1 cellular context compared by ENCODE assay signal in the genomic region with DNA sequence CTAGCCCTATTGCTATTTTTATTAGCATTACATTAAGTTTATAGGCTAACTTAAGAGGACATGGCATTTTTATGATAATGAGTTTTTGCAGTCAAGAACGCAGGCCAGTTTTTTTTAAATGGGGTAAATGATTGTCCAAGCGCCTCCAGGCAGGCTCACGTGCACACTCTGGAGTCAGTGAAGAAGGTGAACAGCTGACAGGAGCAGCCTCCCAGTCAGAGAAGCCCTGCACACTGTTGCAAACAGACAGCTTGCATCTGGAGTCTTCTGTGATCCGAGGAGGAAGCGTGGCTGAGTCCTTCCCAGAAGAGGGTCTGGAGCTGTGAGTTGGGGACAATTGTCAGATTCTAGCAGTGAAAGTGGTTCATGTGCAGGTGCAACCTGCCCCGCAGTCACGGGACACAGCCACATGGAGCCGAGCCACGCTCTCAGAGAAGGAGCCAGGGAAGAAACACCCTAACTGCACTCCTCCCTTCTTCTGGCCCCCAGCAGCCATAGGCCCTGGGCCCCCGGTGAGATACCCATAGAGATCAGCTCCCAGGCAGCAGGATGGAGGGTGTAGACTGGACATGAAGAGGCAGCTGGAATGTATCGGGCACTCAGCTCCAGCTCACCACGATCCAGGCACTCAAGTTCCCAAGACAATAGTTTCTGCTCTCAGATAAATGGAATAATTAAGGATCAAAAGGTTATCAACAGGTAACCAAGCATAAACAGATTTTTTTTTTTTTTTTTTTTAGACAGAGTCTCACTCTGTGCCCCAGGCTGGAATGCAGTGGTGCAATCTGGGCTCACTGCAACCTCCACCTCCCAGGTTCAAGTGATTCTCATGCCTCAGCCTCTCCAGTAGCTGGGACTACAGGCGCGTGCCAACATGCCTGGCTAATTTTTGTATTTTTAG.
TF ChIP-seq lines count a peak whose summit lies in the region.

No MANE protein-coding gene starts in this region.

TF ChIP-seq in HEK293, 187 proteins besides CTCF, POLR2A, EP300 and RAD21 (continued from another document and continues in another):
- TF ChIP-seq, protein P1, sequence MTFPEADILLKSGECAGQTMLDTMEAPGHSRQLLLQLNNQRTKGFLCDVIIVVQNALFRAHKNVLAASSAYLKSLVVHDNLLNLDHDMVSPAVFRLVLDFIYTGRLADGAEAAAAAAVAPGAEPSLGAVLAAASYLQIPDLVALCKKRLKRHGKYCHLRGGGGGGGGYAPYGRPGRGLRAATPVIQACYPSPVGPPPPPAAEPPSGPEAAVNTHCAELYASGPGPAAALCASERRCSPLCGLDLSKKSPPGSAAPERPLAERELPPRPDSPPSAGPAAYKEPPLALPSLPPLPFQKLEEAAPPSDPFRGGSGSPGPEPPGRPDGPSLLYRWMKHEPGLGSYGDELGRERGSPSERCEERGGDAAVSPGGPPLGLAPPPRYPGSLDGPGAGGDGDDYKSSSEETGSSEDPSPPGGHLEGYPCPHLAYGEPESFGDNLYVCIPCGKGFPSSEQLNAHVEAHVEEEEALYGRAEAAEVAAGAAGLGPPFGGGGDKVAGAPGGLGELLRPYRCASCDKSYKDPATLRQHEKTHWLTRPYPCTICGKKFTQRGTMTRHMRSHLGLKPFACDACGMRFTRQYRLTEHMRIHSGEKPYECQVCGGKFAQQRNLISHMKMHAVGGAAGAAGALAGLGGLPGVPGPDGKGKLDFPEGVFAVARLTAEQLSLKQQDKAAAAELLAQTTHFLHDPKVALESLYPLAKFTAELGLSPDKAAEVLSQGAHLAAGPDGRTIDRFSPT (tag by site-specific recombination; IDR thresholded peaks at IDR 0.05) = 0 out of 2 replicates have a peak, but pooled peaks have one; percentile 17
- TF ChIP-seq ZNF677 (tag by site-specific recombination; IDR thresholded peaks at IDR 0.05) = no peak
- no peak for TF ChIP-seq ZNF140 (tag by site-specific recombination; IDR thresholded peaks at IDR 0.05)
- no peak for TF ChIP-seq OVOL3 (tag by site-specific recombination; IDR thresholded peaks at IDR 0.05)
- TF ChIP-seq ZSCAN16 (tag by site-specific recombination; IDR thresholded peaks at IDR 0.05) = no peak
- TF ChIP-seq, protein P2, sequence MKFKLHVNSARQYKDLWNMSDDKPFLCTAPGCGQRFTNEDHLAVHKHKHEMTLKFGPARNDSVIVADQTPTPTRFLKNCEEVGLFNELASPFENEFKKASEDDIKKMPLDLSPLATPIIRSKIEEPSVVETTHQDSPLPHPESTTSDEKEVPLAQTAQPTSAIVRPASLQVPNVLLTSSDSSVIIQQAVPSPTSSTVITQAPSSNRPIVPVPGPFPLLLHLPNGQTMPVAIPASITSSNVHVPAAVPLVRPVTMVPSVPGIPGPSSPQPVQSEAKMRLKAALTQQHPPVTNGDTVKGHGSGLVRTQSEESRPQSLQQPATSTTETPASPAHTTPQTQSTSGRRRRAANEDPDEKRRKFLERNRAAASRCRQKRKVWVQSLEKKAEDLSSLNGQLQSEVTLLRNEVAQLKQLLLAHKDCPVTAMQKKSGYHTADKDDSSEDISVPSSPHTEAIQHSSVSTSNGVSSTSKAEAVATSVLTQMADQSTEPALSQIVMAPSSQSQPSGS (tag by site-specific recombination; IDR thresholded peaks at IDR 0.05; ENCODE audit: low read depth) = no peak
- TF ChIP-seq ZNF112 (tag by site-specific recombination; IDR thresholded peaks at IDR 0.05) = no peak
- peak; percentile 23; the same call in 1 of the 2 replicates for TF ChIP-seq GLIS2 (tag by site-specific recombination; IDR thresholded peaks at IDR 0.05)
- no peak for TF ChIP-seq ZNF626 (tag by site-specific recombination; IDR thresholded peaks at IDR 0.05)
- TF ChIP-seq ZNF292 (tag by site-specific recombination; IDR thresholded peaks at IDR 0.05; ENCODE audit: borderline replicate concordance, low read depth) = no peak
- no peak for TF ChIP-seq ZNF239 (tag by site-specific recombination; IDR thresholded peaks at IDR 0.05)
- no peak for TF ChIP-seq ZNF658 (tag by site-specific recombination; IDR thresholded peaks at IDR 0.05)
- TF ChIP-seq, protein P3, sequence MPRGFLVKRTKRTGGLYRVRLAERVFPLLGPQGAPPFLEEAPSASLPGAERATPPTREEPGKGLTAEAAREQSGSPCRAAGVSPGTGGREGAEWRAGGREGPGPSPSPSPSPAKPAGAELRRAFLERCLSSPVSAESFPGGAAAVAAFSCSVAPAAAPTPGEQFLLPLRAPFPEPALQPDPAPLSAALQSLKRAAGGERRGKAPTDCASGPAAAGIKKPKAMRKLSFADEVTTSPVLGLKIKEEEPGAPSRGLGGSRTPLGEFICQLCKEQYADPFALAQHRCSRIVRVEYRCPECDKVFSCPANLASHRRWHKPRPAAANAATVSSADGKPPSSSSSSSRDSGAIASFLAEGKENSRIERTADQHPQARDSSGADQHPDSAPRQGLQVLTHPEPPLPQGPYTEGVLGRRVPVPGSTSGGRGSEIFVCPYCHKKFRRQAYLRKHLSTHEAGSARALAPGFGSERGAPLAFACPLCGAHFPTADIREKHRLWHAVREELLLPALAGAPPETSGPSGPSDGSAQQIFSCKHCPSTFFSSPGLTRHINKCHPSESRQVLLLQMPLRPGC (tag by site-specific recombination; IDR thresholded peaks at IDR 0.05) = no peak
- TF ChIP-seq ZNF121 (tag by site-specific recombination; IDR thresholded peaks at IDR 0.05) = no peak
- TF ChIP-seq, protein P4, sequence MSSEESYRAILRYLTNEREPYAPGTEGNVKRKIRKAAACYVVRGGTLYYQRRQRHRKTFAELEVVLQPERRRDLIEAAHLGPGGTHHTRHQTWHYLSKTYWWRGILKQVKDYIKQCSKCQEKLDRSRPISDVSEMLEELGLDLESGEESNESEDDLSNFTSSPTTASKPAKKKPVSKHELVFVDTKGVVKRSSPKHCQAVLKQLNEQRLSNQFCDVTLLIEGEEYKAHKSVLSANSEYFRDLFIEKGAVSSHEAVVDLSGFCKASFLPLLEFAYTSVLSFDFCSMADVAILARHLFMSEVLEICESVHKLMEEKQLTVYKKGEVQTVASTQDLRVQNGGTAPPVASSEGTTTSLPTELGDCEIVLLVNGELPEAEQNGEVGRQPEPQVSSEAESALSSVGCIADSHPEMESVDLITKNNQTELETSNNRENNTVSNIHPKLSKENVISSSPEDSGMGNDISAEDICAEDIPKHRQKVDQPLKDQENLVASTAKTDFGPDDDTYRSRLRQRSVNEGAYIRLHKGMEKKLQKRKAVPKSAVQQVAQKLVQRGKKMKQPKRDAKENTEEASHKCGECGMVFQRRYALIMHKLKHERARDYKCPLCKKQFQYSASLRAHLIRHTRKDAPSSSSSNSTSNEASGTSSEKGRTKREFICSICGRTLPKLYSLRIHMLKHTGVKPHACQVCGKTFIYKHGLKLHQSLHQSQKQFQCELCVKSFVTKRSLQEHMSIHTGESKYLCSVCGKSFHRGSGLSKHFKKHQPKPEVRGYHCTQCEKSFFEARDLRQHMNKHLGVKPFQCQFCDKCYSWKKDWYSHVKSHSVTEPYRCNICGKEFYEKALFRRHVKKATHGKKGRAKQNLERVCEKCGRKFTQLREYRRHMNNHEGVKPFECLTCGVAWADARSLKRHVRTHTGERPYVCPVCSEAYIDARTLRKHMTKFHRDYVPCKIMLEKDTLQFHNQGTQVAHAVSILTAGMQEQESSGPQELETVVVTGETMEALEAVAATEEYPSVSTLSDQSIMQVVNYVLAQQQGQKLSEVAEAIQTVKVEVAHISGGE (tag by site-specific recombination; conservative IDR thresholded peaks at IDR 0.05; ENCODE audit: low read depth) = no peak
- TF ChIP-seq ZNF324 (tag by site-specific recombination; IDR thresholded peaks at IDR 0.05) = no peak
- TF ChIP-seq ZNF624 (tag by site-specific recombination; IDR thresholded peaks at IDR 0.05) = no peak
- no peak for TF ChIP-seq HOXA7 (CRISPR knock-in tag; IDR thresholded peaks at IDR 0.05; ENCODE audit: borderline replicate concordance)
- no peak for TF ChIP-seq ZNF530 (tag by site-specific recombination; IDR thresholded peaks at IDR 0.05; ENCODE audit: low read depth)
- TF ChIP-seq ZNF19 (tag by site-specific recombination; IDR thresholded peaks at IDR 0.05; ENCODE audit: low read depth) = no peak
- TF ChIP-seq, protein P5, sequence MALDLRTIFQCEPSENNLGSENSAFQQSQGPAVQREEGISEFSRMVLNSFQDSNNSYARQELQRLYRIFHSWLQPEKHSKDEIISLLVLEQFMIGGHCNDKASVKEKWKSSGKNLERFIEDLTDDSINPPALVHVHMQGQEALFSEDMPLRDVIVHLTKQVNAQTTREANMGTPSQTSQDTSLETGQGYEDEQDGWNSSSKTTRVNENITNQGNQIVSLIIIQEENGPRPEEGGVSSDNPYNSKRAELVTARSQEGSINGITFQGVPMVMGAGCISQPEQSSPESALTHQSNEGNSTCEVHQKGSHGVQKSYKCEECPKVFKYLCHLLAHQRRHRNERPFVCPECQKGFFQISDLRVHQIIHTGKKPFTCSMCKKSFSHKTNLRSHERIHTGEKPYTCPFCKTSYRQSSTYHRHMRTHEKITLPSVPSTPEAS (tag by site-specific recombination; IDR thresholded peaks at IDR 0.05) = no peak
- no peak for TF ChIP-seq ZNF521 (tag by site-specific recombination; IDR thresholded peaks at IDR 0.05)
- TF ChIP-seq KLF7 (tag by site-specific recombination; IDR thresholded peaks at IDR 0.05; ENCODE audit: borderline replicate concordance) = no peak
- no peak for TF ChIP-seq ZNF529 (tag by site-specific recombination; IDR thresholded peaks at IDR 0.05; ENCODE audit: insufficient replicate concordance)
- TF ChIP-seq ZNF202 (tag by site-specific recombination; IDR thresholded peaks at IDR 0.05; ENCODE audit: borderline replicate concordance) = no peak
- no peak for TF ChIP-seq ZNF350 (tag by site-specific recombination; IDR thresholded peaks at IDR 0.05)
- TF ChIP-seq ZNF341 (tag by site-specific recombination; IDR thresholded peaks at IDR 0.05; ENCODE audit: low read depth) = no peak
- TF ChIP-seq ZNF701 (tag by site-specific recombination; IDR thresholded peaks at IDR 0.05) = no peak
- TF ChIP-seq, protein P6, sequence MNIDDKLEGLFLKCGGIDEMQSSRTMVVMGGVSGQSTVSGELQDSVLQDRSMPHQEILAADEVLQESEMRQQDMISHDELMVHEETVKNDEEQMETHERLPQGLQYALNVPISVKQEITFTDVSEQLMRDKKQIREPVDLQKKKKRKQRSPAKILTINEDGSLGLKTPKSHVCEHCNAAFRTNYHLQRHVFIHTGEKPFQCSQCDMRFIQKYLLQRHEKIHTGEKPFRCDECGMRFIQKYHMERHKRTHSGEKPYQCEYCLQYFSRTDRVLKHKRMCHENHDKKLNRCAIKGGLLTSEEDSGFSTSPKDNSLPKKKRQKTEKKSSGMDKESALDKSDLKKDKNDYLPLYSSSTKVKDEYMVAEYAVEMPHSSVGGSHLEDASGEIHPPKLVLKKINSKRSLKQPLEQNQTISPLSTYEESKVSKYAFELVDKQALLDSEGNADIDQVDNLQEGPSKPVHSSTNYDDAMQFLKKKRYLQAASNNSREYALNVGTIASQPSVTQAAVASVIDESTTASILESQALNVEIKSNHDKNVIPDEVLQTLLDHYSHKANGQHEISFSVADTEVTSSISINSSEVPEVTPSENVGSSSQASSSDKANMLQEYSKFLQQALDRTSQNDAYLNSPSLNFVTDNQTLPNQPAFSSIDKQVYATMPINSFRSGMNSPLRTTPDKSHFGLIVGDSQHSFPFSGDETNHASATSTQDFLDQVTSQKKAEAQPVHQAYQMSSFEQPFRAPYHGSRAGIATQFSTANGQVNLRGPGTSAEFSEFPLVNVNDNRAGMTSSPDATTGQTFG (tag by site-specific recombination; IDR thresholded peaks at IDR 0.05; ENCODE audit: borderline replicate concordance) = no peak
- no peak for TF ChIP-seq ZNF830 (tag by site-specific recombination; IDR thresholded peaks at IDR 0.05; ENCODE audit: low read depth)
- peak; percentile 57; the same call in 1 of the 2 replicates for TF ChIP-seq ZNF561 (tag by site-specific recombination; IDR thresholded peaks at IDR 0.05; ENCODE audit: borderline replicate concordance)
- peak; percentile 60 for TF ChIP-seq ZNF843 (tag by site-specific recombination; IDR thresholded peaks at IDR 0.05)
- peak; percentile 80 for TF ChIP-seq WT1 (tag by site-specific recombination; IDR thresholded peaks at IDR 0.05)
- no peak for TF ChIP-seq ZNF837 (tag by site-specific recombination; IDR thresholded peaks at IDR 0.05)
- TF ChIP-seq ZNF501 (tag by site-specific recombination; IDR thresholded peaks at IDR 0.05) = no peak
- no peak for TF ChIP-seq ZNF654 (tag by site-specific recombination; IDR thresholded peaks at IDR 0.05; ENCODE audit: low read depth)
- TF ChIP-seq ZNF664 (tag by site-specific recombination; IDR thresholded peaks at IDR 0.05) = no peak
- no peak for TF ChIP-seq ZNF621 (tag by site-specific recombination; IDR thresholded peaks at IDR 0.05)
- TF ChIP-seq, protein P7, sequence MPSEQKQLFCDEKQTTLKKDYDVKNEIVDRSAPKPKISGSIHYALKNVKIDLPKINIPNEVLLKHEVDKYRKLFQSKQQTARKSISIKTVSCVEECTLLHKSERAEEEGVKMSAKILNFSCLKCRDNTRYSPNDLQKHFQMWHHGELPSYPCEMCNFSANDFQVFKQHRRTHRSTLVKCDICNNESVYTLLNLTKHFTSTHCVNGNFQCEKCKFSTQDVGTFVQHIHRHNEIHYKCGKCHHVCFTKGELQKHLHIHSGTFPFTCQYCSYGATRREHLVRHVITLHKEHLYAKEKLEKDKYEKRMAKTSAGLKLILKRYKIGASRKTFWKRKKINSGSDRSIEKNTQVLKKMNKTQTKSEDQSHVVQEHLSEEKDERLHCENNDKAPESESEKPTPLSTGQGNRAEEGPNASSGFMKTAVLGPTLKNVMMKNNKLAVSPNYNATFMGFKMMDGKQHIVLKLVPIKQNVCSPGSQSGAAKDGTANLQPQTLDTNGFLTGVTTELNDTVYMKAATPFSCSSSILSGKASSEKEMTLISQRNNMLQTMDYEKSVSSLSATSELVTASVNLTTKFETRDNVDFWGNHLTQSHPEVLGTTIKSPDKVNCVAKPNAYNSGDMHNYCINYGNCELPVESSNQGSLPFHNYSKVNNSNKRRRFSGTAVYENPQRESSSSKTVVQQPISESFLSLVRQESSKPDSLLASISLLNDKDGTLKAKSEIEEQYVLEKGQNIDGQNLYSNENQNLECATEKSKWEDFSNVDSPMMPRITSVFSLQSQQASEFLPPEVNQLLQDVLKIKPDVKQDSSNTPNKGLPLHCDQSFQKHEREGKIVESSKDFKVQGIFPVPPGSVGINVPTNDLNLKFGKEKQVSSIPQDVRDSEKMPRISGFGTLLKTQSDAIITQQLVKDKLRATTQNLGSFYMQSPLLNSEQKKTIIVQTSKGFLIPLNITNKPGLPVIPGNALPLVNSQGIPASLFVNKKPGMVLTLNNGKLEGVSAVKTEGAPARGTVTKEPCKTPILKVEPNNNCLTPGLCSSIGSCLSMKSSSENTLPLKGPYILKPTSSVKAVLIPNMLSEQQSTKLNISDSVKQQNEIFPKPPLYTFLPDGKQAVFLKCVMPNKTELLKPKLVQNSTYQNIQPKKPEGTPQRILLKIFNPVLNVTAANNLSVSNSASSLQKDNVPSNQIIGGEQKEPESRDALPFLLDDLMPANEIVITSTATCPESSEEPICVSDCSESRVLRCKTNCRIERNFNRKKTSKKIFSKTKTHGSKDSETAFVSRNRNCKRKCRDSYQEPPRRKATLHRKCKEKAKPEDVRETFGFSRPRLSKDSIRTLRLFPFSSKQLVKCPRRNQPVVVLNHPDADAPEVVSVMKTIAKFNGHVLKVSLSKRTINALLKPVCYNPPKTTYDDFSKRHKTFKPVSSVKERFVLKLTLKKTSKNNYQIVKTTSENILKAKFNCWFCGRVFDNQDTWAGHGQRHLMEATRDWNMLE (tag by site-specific recombination; conservative IDR thresholded peaks at IDR 0.05; ENCODE audit: low read depth) = no peak
